8 cellular contexts compared by ENCODE assay signal in genomic region chr19:16197188-16197621, GRCh38. TPM values are rescaled to one million over a fixed set of nuclear protein-coding genes. Genes with fewer than 3 reads are reported as not detected.
A peak's percentile ranks its signal among the peaks of the same experiment; 100 is the strongest.
DNase-seq lines count a peak whose midpoint lies in the region; ATAC-seq and TF ChIP-seq lines count a peak whose summit lies in the region.

No MANE protein-coding gene starts in this region.

- H3K27ac Mint-ChIP-seq in HFFc6 (peak overlapping the region; percentile 93), immature natural killer cell (peak overlapping the region; percentile 84 to 97 (median 96))
- H3K27ac Mint-ChIP-seq in activated naive CD8-positive, alpha-beta T cell = peak overlapping the region; percentile 97

- H3K4me1 Mint-ChIP-seq in HFFc6 (ENCODE audit: low read depth) (peaks cover 51% of the 10 kb centered on the region), immature natural killer cell (peaks cover 33 to 43% of the 10 kb centered on the region in 2 donors)
- H3K4me1 Mint-ChIP-seq in activated naive CD8-positive, alpha-beta T cell (ENCODE audit: low read depth) = peaks cover 38% of the 10 kb centered on the region

- peaks cover 10 to 41% (median 39%) of the 10 kb centered on the region in 5 donors for H3K4me1 ChIP-seq in subcutaneous abdominal adipose tissue (ENCODE audit: control insufficient read depth in 5 of 5, insufficient read depth in 5 of 5, low read length in 5 of 5)

- peak overlapping the region; percentile 59 to 99 (median 98) for H3K4me3 ChIP-seq in subcutaneous abdominal adipose tissue (ENCODE audit: low read depth in 1 of 5, low read length in 5 of 5)

- no peaks in the 10 kb centered on the region for H3K27me3 ChIP-seq in subcutaneous abdominal adipose tissue (ENCODE audit: control insufficient read depth in 5 of 5, insufficient read depth in 4 of 5, low read length in 5 of 5)

- H3K9me3 ChIP-seq in subcutaneous abdominal adipose tissue (ENCODE audit: control insufficient read depth in 5 of 5, low read length in 5 of 5) = no peaks in the 10 kb centered on the region

- H3K36me3 ChIP-seq in subcutaneous abdominal adipose tissue (ENCODE audit: control insufficient read depth in 5 of 5, insufficient read depth in 5 of 5, low read length in 5 of 5) = peaks cover 0 to 29% (median 16%) of the 10 kb centered on the region in 5 donors

- H3K4me3 Mint-ChIP-seq in HFFc6 = peak overlapping the region; percentile 93
- H3K4me3 Mint-ChIP-seq in activated naive CD8-positive, alpha-beta T cell = peak overlapping the region; percentile 92
- peak overlapping the region; percentile 85 to 90 (median 87) for H3K4me3 Mint-ChIP-seq in immature natural killer cell

- no peak for ATAC-seq in HG02642 (IDR thresholded peaks at IDR 0.05; ENCODE audit: poor library complexity, unreplicated experiment)

- TF ChIP-seq CTCF in HFFc6 (IDR thresholded peaks at IDR 0.05) = no peak

- H3K36me3 Mint-ChIP-seq in HFFc6 (ENCODE audit: low read depth) (peaks cover 19% of the 10 kb centered on the region), immature natural killer cell (peaks cover 0 to 4% (median 4%) of the 10 kb centered on the region in 3 donors)
- peaks cover 3% of the 10 kb centered on the region for H3K36me3 Mint-ChIP-seq in activated naive CD8-positive, alpha-beta T cell

- peak overlapping the region; percentile 62 to 97 (median 71) for H3K9ac ChIP-seq in subcutaneous abdominal adipose tissue (ENCODE audit: low read length in 5 of 5)

- no peaks in the 10 kb centered on the region for H3K9me3 Mint-ChIP-seq in HFFc6
- H3K9me3 Mint-ChIP-seq in activated naive CD8-positive, alpha-beta T cell (ENCODE audit: low read depth) = no peaks in the 10 kb centered on the region
- no peaks in the 10 kb centered on the region for H3K9me3 Mint-ChIP-seq in immature natural killer cell

- peaks cover 2% of the 10 kb centered on the region; the same call in 1 of the 2 replicates for H3K27me3 Mint-ChIP-seq in HFFc6 (ENCODE audit: insufficient read depth)
- no peaks in the 10 kb centered on the region for H3K27me3 Mint-ChIP-seq in activated naive CD8-positive, alpha-beta T cell
- peaks cover 4 to 7% (median 4%) of the 10 kb centered on the region in 3 donors for H3K27me3 Mint-ChIP-seq in immature natural killer cell (ENCODE audit: low read depth in 3 of 3)

- DNase-seq in AG08396 (ENCODE audit: low spot score) (peak; percentile 78), HFFc6 (peak; percentile 96), immature natural killer cell (no peak), DMS79 (lab: John Stamatoyannopoulos, UW) (no peak)
- DNase-seq in effector CD8-positive, alpha-beta T cell (lab: John Stamatoyannopoulos, UW) = no peak

- peak overlapping the region; percentile 97 for H3K27ac ChIP-seq in subcutaneous abdominal adipose tissue (ENCODE audit: low read depth, low read length)

RNA-seq across cellular contexts. Expression of gene AP1M1, which starts 0.5 kb away (rescaled TPM):
- total RNA-seq in HFFc6 (2021; fragmentation: NEBNext Ultra II Directional; extraction: Animal tissue kit (Norgen Biotek cat#: 25700)) = 10 to 100 TPM; 83.1 to 97.6 (median 93.3) TPM
- 100 to 1,000 TPM; 128 to 178 (median 173) TPM for polyA plus RNA-seq in immature natural killer cell

RNA-seq across cellular contexts. Expression of gene FAM32A, which starts 12.0 kb away (rescaled TPM):
- total RNA-seq in HFFc6 (2021; fragmentation: NEBNext Ultra II Directional; extraction: Animal tissue kit (Norgen Biotek cat#: 25700)) = 10 to 100 TPM; 77.0 to 81.3 (median 79.6) TPM
- polyA plus RNA-seq in immature natural killer cell = 100 to 1,000 TPM; 156 to 225 (median 179) TPM

RNA-seq across cellular contexts. Expression of gene CIB3, which starts 23.9 kb away (rescaled TPM):
- total RNA-seq in HFFc6 (2021; fragmentation: NEBNext Ultra II Directional; extraction: Animal tissue kit (Norgen Biotek cat#: 25700)) = not detected
- polyA plus RNA-seq in immature natural killer cell = not detected

RNA-seq across cellular contexts. Expression of gene HSH2D, which starts 53.7 kb away (rescaled TPM):
- total RNA-seq in HFFc6 (2021; fragmentation: NEBNext Ultra II Directional; extraction: Animal tissue kit (Norgen Biotek cat#: 25700)) = not detected
- 100 to 1,000 TPM in 1 of 3 donors, 10 to 100 TPM in 2; 70.4 to 127 (median 97.4) TPM for polyA plus RNA-seq in immature natural killer cell

Comparison
In these comparisons a context has a peak if more than half of its experiments do, and no peak if none do; other contexts are left out.
1. DNase-seq: peak in AG08396 (single experiment) and HFFc6 (single experiment); none in immature natural killer cell (0 of 3), effector CD8-positive, alpha-beta T cell (single experiment) and DMS79 (single experiment).
2. Peak in every context shown above with its lines, with median percentiles within 50 percentile points of each other: H3K27ac Mint-ChIP-seq and H3K4me3 Mint-ChIP-seq.